21 cellular contexts compared by ENCODE assay signal in the genomic region with DNA sequence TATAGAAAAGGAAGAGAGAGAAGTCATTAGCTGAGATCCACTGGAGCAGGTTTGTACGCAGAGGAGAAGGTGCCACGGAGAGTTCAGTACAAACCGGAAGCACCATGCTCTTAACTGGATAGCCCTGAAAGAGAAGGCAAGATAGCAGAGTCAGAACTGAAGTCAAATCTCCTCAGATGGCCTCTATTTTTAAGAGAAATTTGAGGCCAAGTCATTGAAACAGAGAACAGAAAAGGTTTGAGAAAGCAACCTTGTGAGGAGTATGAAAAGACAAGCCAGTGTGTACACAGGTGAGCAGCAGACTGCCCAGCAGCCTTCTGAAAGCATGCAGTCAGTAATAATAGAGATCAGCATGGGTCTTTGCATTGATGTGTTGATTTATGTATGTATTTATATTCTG.
A peak's percentile ranks its signal among the peaks of the same experiment; 100 is the strongest.
DNase-seq lines count a peak whose midpoint lies in the region; ATAC-seq and TF ChIP-seq lines count a peak whose summit lies in the region.
"Had no signal": no experiment of that assay in that cellular context is flagged by ENCODE, and none has a peak within 500 bp of the region (broad histone marks: within the 10 kb centered on the region; RNA-seq: fewer than 3 reads in every experiment).

No MANE protein-coding gene starts in this region.

- H4K20me1 ChIP-seq in Karpas-422 (ENCODE audit: insufficient read depth, low read depth, low read length), result no peaks in the 10 kb centered on the region

- H3K9ac ChIP-seq in Karpas-422 (ENCODE audit: low read length), result no peak overlapping the region
- H3K9ac ChIP-seq: SK-N-SH had no signal

- H3K27me3 ChIP-seq in RWPE2 (ENCODE audit: insufficient read depth, poor library complexity, severe bottlenecking) (no peaks in the 10 kb centered on the region), Karpas-422 (ENCODE audit: low read length) (no peaks in the 10 kb centered on the region)

- no peaks in the 10 kb centered on the region for H3K4me1 ChIP-seq in RWPE2 (ENCODE audit: insufficient read depth, poor library complexity, severe bottlenecking)
- H3K4me1 ChIP-seq in Karpas-422 (ENCODE audit: low read length), result peaks cover 10% of the 10 kb centered on the region
- H3K4me1 ChIP-seq: left ventricle myocardium inferior had no signal

- no peak overlapping the region for H3K4me2 ChIP-seq in Karpas-422 (ENCODE audit: low read depth, low read length, poor library complexity, severe bottlenecking)
- H3K4me2 ChIP-seq: SK-N-SH had no signal

- no peaks in the 10 kb centered on the region for H3K79me2 ChIP-seq in Karpas-422 (ENCODE audit: low read length)

- H3K27ac ChIP-seq in RWPE2 (ENCODE audit: poor library complexity, severe bottlenecking) (no peak overlapping the region), Karpas-422 (ENCODE audit: low read length) (no peak overlapping the region)
- H3K27ac ChIP-seq: left ventricle myocardium inferior had no signal

- ATAC-seq in GM21717 (IDR thresholded peaks at IDR 0.05; ENCODE audit: unreplicated experiment), result peak; percentile 67
- peak; percentile 18; the same call in 1 of the 3 replicates for ATAC-seq in RWPE2 (ENCODE audit: low read depth)
- no peak for ATAC-seq in HG02678 (IDR thresholded peaks at IDR 0.05; ENCODE audit: unreplicated experiment)

- H3K4me3 ChIP-seq in RWPE2 (ENCODE audit: severe bottlenecking), result no peak overlapping the region
- no peak overlapping the region for H3K4me3 ChIP-seq in Karpas-422 (ENCODE audit: low read length)
- H3K4me3 ChIP-seq: left ventricle myocardium inferior had no signal

- H3K9me3 ChIP-seq in RWPE2 (ENCODE audit: severe bottlenecking) (no peaks in the 10 kb centered on the region), Karpas-422 (ENCODE audit: low read length) (no peaks in the 10 kb centered on the region)
- H3K9me3 ChIP-seq: left ventricle myocardium inferior, SK-N-SH had no signal

- no peak for TF ChIP-seq CTCF in RWPE2 (IDR thresholded peaks at IDR 0.05; ENCODE audit: poor library complexity, severe bottlenecking)

- no peaks in the 10 kb centered on the region for H3K36me3 ChIP-seq in RWPE2 (ENCODE audit: low read depth)
- no peaks in the 10 kb centered on the region for H3K36me3 ChIP-seq in Karpas-422 (ENCODE audit: insufficient read depth, low read length)
- H3K36me3 ChIP-seq: left ventricle myocardium inferior had no signal

- DNase-seq in DMS53 treated with DMSO at 0.1 percent for 48 hours (lab: John Stamatoyannopoulos, UW; ENCODE audit: unreplicated experiment) (peak; percentile 21), NCI-H146 (lab: John Stamatoyannopoulos, UW) (peak; percentile 80), RWPE2 (ENCODE audit: low spot score) (no peak), Karpas-422 (no peak), GM19238 (ENCODE audit: insufficient read length, low spot score) (no peak)
- no peak for DNase-seq in stimulated activated CD4-positive, alpha-beta T cell treated with anti-CD3 and anti-CD28 coated beads, Interleukin-4, amount 100 ng/mL, for 4 hours
- DNase-seq: ACHN; activated CD4-positive, alpha-beta memory T cell treated with anti-CD3 and anti-CD28 coated beads, Interleukin-2, amount 10 ng/mL, durations not matched to agents 7 days and 5 days; activated CD4-positive, CD25-positive, alpha-beta regulatory T cell treated with anti-CD3 and anti-CD28 coated beads, Interleukin-2, amount 50 U/mL, for 72 hours; amygdala; DMS79 treated with DMSO at 0.1 percent for 48 hours; glutamatergic neuron; islet precursor cell; Kasumi-1; left ventricle myocardium inferior; naive B cell; NCI-H2029; SK-N-SH; stimulated activated naive CD4-positive, alpha-beta T cell treated with Interleukin-2 at 50 U/mL for 16 hours had no signal

- no peaks in the 10 kb centered on the region for H3K9me2 ChIP-seq in Karpas-422 (replicated peaks; ENCODE audit: insufficient read depth, low read length)
- H3K9me2 ChIP-seq: SK-N-SH had no signal

- no peak overlapping the region for H2AFZ ChIP-seq in Karpas-422 (ENCODE audit: low read length)

Comparison
In these comparisons a context has a peak if more than half of its experiments do, and no peak if none do; other contexts are left out.
1. DNase-seq: peak in DMS53 treated with DMSO at 0.1 percent for 48 hours (single experiment) and NCI-H146 (single experiment); none in RWPE2 (single experiment), stimulated activated CD4-positive, alpha-beta T cell treated with anti-CD3 and anti-CD28 coated beads, Interleukin-4, amount 100 ng/mL, for 4 hours (0 of 2), Karpas-422 (single experiment) and GM19238 (single experiment).